In genomic region chr1:228979774-228980173, GRCh38 we compare ENCODE assay signal across 20 cellular contexts.
"Had no signal": no experiment of that assay in that cellular context is flagged by ENCODE, and none has a peak within 500 bp of the region (broad histone marks: within the 10 kb centered on the region; RNA-seq: fewer than 3 reads in every experiment).

No MANE protein-coding gene starts in this region.

- H3K4me3 ChIP-seq: esophagus squamous epithelium, gastroesophageal sphincter, lung, pancreas, smooth muscle cell, upper lobe of left lung had no signal

- H3K4me2 ChIP-seq: smooth muscle cell had no signal

- H3K27me3 ChIP-seq: gastroesophageal sphincter, pancreas, upper lobe of left lung had no signal

- H3K9me3 Mint-ChIP-seq: dendritic cell treated with granulocyte-macrophage colony-stimulating factor and Interleukin-4, amounts not matched to agents 40 ng/mL and 50 ng/mL, for 4 days; effector memory CD8-positive, alpha-beta T cell; naive B cell; neural crest cell had no signal

- FAIRE-seq: pancreas had no signal

- H3K27ac ChIP-seq: epithelial cell of prostate, esophagus squamous epithelium, pancreas, upper lobe of left lung had no signal

- H3K4me3 Mint-ChIP-seq: dendritic cell treated with granulocyte-macrophage colony-stimulating factor and Interleukin-4, amounts not matched to agents 40 ng/mL and 50 ng/mL, for 4 days; effector memory CD8-positive, alpha-beta T cell; naive B cell; neural crest cell had no signal

- H3K36me3 ChIP-seq: esophagus squamous epithelium, gastroesophageal sphincter, pancreas, upper lobe of left lung had no signal

- H3K9me3 ChIP-seq: esophagus squamous epithelium, gastroesophageal sphincter, pancreas, upper lobe of left lung had no signal

- ATAC-seq: effector memory CD8-positive, alpha-beta T cell; gastroesophageal sphincter; left colon had no signal

- DNase-seq: effector memory CD8-positive, alpha-beta T cell; esophagus squamous epithelium; foreskin fibroblast; glutamatergic neuron; left colon; left ventricle myocardium superior; mesenchymal stem cell; naive B cell; occipital lobe; pancreas; stimulated activated CD4-positive, alpha-beta T cell treated with anti-CD3 and anti-CD28 coated beads, Interleukin-2, amount 100 ng/mL, for 48 hours; stimulated activated naive CD4-positive, alpha-beta T cell treated with Interleukin-2 at 50 U/mL for 16 hours had no signal

- H3K27ac Mint-ChIP-seq: dendritic cell treated with granulocyte-macrophage colony-stimulating factor and Interleukin-4, amounts not matched to agents 40 ng/mL and 50 ng/mL, for 4 days; effector memory CD8-positive, alpha-beta T cell; naive B cell; progenitor cell of endocrine pancreas had no signal

- H3K4me1 Mint-ChIP-seq: naive B cell had no signal
